ENCODE assay signal across 9 cellular contexts in genomic region chr13:75537401-75538365, GRCh38. TPM values are rescaled to one million over a fixed set of nuclear protein-coding genes. Genes with fewer than 3 reads are reported as not detected.
A peak's percentile ranks its signal among the peaks of the same experiment; 100 is the strongest.
DNase-seq lines count a peak whose midpoint lies in the region; ATAC-seq, FAIRE-seq and TF ChIP-seq lines count a peak whose summit lies in the region.
"Had no signal": no experiment of that assay in that cellular context is flagged by ENCODE, and none has a peak within 500 bp of the region (broad histone marks: within the 10 kb centered on the region; RNA-seq: fewer than 3 reads in every experiment).

Gene COMMD6, minus strand, starts transcription at chr13:75537841. Its CDS starts 36 bp downstream, at chr13:75537805.

- H3F3A ChIP-seq in smooth muscle cell (ENCODE audit: low read depth), result no peaks in the 10 kb centered on the region

- peaks cover 6% of the 10 kb centered on the region for H4K20me1 ChIP-seq in smooth muscle cell (ENCODE audit: low read depth)

- H3K27me3 ChIP-seq in WERI-Rb-1 (ENCODE audit: insufficient read depth, low read depth, severe bottlenecking), result no peaks in the 10 kb centered on the region
- no peaks in the 10 kb centered on the region for H3K27me3 ChIP-seq in bronchial epithelial cell (ENCODE audit: control insufficient read depth, insufficient read depth, low read length)
- H3K27me3 ChIP-seq in smooth muscle cell (ENCODE audit: low read depth), result no peaks in the 10 kb centered on the region

- no peak for TF ChIP-seq CTCF in WERI-Rb-1 (IDR thresholded peaks at IDR 0.05; ENCODE audit: low read depth, low read length)
- TF ChIP-seq CTCF in bronchial epithelial cell (IDR thresholded peaks at IDR 0.05; ENCODE audit: insufficient read depth, low read length, severe bottlenecking), result peak; percentile 30
- peak; percentile 31 for TF ChIP-seq CTCF in smooth muscle cell (IDR thresholded peaks at IDR 0.05; ENCODE audit: borderline replicate concordance, insufficient read depth, poor library complexity, severe bottlenecking)

- H3K79me2 ChIP-seq in smooth muscle cell (ENCODE audit: low read depth), result peaks cover 29% of the 10 kb centered on the region

- ATAC-seq in GM18867 (IDR thresholded peaks at IDR 0.05; ENCODE audit: unreplicated experiment), result peak; percentile 98
- ATAC-seq in HG03097 (IDR thresholded peaks at IDR 0.05; ENCODE audit: low FRiP score, unreplicated experiment), result peak; percentile 97

- WGBS in smooth muscle cell (ENCODE audit: low lambda C conversion rate), result 2% methylated on average over 51 of the region's 51 CpGs

- peak within 1 kb of the TSS; percentile 98 for H3K9ac ChIP-seq in smooth muscle cell (ENCODE audit: low read depth)

- H3K27ac ChIP-seq in WERI-Rb-1 (peak within 1 kb of the TSS; percentile 74), smooth muscle cell (ENCODE audit: low read depth) (peak within 1 kb of the TSS; percentile 82)

- H2AFZ ChIP-seq in smooth muscle cell (ENCODE audit: low read depth), result peak within 1 kb of the TSS; percentile 96

- DNase-seq in AG08395 (ENCODE audit: low spot score) (peak; percentile 90), NCI-H2171 treated with DMSO at 0.1 percent for 48 hours (lab: John Stamatoyannopoulos, UW) (peak; percentile 95), WERI-Rb-1 (peak; percentile 81), bronchial epithelial cell (ENCODE audit: low read depth) (peak; percentile 80), iPS-NIHi11 (ENCODE audit: low spot score) (peak; percentile 94), smooth muscle cell (lab: John Stamatoyannopoulos, UW; ENCODE audit: unreplicated experiment) (peak; percentile 25)

- H3K4me3 ChIP-seq in WERI-Rb-1 (ENCODE audit: low read depth, low read length) (peak within 1 kb of the TSS; percentile 88), bronchial epithelial cell (ENCODE audit: low read depth, low read length) (peak within 1 kb of the TSS; percentile 59), smooth muscle cell (peak within 1 kb of the TSS; percentile 79)

- H3K9me3 ChIP-seq in WERI-Rb-1 (ENCODE audit: severe bottlenecking) (no peaks in the 10 kb centered on the region), smooth muscle cell (replicated peaks; ENCODE audit: low read depth) (no peaks in the 10 kb centered on the region)

- H3K36me3 ChIP-seq in WERI-Rb-1 (no peaks in the 10 kb centered on the region), bronchial epithelial cell (ENCODE audit: control insufficient read depth, insufficient read depth, low read length) (peaks cover 4% of the 10 kb centered on the region), smooth muscle cell (ENCODE audit: low read depth) (peaks cover 6% of the 10 kb centered on the region)

- peak within 1 kb of the TSS; percentile 95 for H3K4me2 ChIP-seq in smooth muscle cell

- peaks cover 16% of the 10 kb centered on the region for H3K4me1 ChIP-seq in smooth muscle cell (ENCODE audit: low read depth)

- no peak for FAIRE-seq in bronchial epithelial cell (lab: Jason Lieb, UNC)
- FAIRE-seq: colon had no signal

RNA-seq across cellular contexts. Expression of gene COMMD6, which starts in this region (rescaled TPM):
- total RNA-seq in bronchial epithelial cell (35.8 and 46.9 TPM in 2 replicates), smooth muscle cell (181 and 291 TPM in 2 replicates)
- 270 and 284 TPM in 2 replicates for polyA plus RNA-seq in smooth muscle cell

Comparison
In these comparisons a context has a peak if more than half of its experiments do, and no peak if none do; other contexts are left out.
1. Peak in every context shown above with its lines: DNase-seq, ATAC-seq, H3K4me3 ChIP-seq and H3K27ac ChIP-seq.
2. DNase-seq: peak in every context shown above with its lines; median percentile 95 in NCI-H2171 treated with DMSO at 0.1 percent for 48 hours; 94 in iPS-NIHi11; 90 in AG08395; 81 in WERI-Rb-1; 80 in bronchial epithelial cell; 25 in smooth muscle cell.